Comparison of ENCODE assay signal across 26 cellular contexts in the genomic region with DNA sequence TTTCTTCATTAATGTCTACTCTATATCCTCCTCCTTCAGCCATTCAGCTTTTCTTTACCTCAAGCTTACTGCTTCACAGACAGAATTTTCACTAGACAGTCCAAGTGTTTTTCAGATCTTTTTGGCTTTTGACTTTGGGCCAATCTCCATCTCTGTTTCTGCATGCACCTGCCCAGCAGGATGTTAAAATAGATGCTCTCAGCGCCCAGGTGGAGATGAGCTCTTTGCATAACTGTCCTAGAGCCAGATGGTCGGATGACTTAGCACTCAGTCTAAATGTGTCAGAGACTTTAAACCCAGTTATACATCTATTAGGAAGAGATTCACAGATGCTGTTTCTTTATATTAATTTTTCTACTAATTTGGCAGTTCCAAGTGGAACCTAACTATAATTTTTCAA.
"Had no signal": no experiment of that assay in that cellular context is flagged by ENCODE, and none has a peak within 500 bp of the region (broad histone marks: within the 10 kb centered on the region; RNA-seq: fewer than 3 reads in every experiment).

No MANE protein-coding gene starts in this region.

- H3K27me3 ChIP-seq: adrenal gland, ascending aorta, brain microvascular endothelial cell, tibial artery had no signal

- H3K36me3 Mint-ChIP-seq: immature natural killer cell had no signal

- H3K27ac Mint-ChIP-seq: activated naive CD8-positive, alpha-beta T cell; activated T-cell treated with anti-CD3 and anti-CD28 coated beads, Interleukin-2, amount 50 U/mL, for 24 hours; activated T-helper 17 cell treated with anti-CD3 and anti-CD28 coated beads, Interleukin-2, amount 50 U/mL, for 72 hours; nephron progenitor cell; stimulated activated naive CD8-positive, alpha-beta T cell treated with anti-CD3 and anti-CD28 coated beads, Interleukin-15, Interleukin-2, amounts not matched to agents 100 ng/mL and 50 ng/mL, for 24 hours had no signal

- H3K9me3 Mint-ChIP-seq: activated T-cell treated with anti-CD3 and anti-CD28 coated beads, Interleukin-2, amount 50 U/mL, for 24 hours; activated T-helper 17 cell treated with anti-CD3 and anti-CD28 coated beads, Interleukin-2, amount 50 U/mL, for 72 hours; central memory CD8-positive, alpha-beta T cell; immature natural killer cell; stimulated activated naive CD8-positive, alpha-beta T cell treated with anti-CD3 and anti-CD28 coated beads, Interleukin-15, Interleukin-2, amounts not matched to agents 100 ng/mL and 50 ng/mL, for 24 hours had no signal

- H2AFZ ChIP-seq: parathyroid adenoma had no signal

- H3K9ac ChIP-seq: parathyroid adenoma had no signal

- ATAC-seq: activated T-helper 17 cell treated with anti-CD3 and anti-CD28 coated beads, Interleukin-2, amount 50 U/mL, for 72 hours; esophagus mucosa; lower lobe of right lung; mucosa of descending colon; right cardiac atrium had no signal

- H3K27me3 Mint-ChIP-seq: activated naive CD8-positive, alpha-beta T cell; activated T-cell treated with anti-CD3 and anti-CD28 coated beads, Interleukin-2, amount 50 U/mL, for 24 hours; activated T-helper 17 cell treated with anti-CD3 and anti-CD28 coated beads, Interleukin-2, amount 50 U/mL, for 72 hours; central memory CD8-positive, alpha-beta T cell; stimulated activated naive CD8-positive, alpha-beta T cell treated with anti-CD3 and anti-CD28 coated beads, Interleukin-15, Interleukin-2, amounts not matched to agents 100 ng/mL and 50 ng/mL, for 24 hours had no signal

- DNase-seq: activated CD4-positive, alpha-beta T cell treated with anti-CD3 and anti-CD28 coated beads for 1 hour; activated CD4-positive, alpha-beta T cell treated with anti-CD3 and anti-CD28 coated beads, Interleukin-2, amount 50 U/mL, for 4 hours; activated CD8-positive, alpha-beta memory T cell treated with anti-CD3 and anti-CD28 coated beads for 24 hours; activated CD8-positive, alpha-beta memory T cell treated with anti-CD3 and anti-CD28 coated beads, Interleukin-2, amount 50 U/mL, for 4 hours; activated naive CD4-positive, alpha-beta T cell; activated T-cell treated with anti-CD3 and anti-CD28 coated beads, Interleukin-2, amount 50 U/mL, for 24 hours; adrenal gland; brain microvascular endothelial cell; effector memory CD4-positive, alpha-beta T cell; foreskin melanocyte; immature natural killer cell; lower lobe of right lung; mucosa of descending colon; nephron progenitor cell; nucleus accumbens; right cardiac atrium; stimulated activated CD4-positive, alpha-beta T cell treated with anti-CD3 and anti-CD28 coated beads, Interleukin-12 subunit alpha, Interleukin-12 subunit beta, amount 100 ng/mL, for 4 hours; substantia nigra; tibial artery had no signal

- H3K36me3 ChIP-seq: adrenal gland, ascending aorta, brain microvascular endothelial cell, lower lobe of right lung, tibial artery had no signal

- H3K4me3 ChIP-seq: adrenal gland, ascending aorta, lower lobe of right lung, mucosa of descending colon, tibial artery had no signal

- H3K4me1 ChIP-seq: adrenal gland, ascending aorta, lower lobe of right lung, parathyroid adenoma, tibial artery had no signal

- H3K27ac ChIP-seq: adrenal gland, ascending aorta, brain microvascular endothelial cell, lower lobe of right lung, parathyroid adenoma, tibial artery had no signal

- H3K79me2 ChIP-seq: parathyroid adenoma had no signal

- H3K4me3 Mint-ChIP-seq: activated naive CD8-positive, alpha-beta T cell; activated T-cell treated with anti-CD3 and anti-CD28 coated beads, Interleukin-2, amount 50 U/mL, for 24 hours; activated T-helper 17 cell treated with anti-CD3 and anti-CD28 coated beads, Interleukin-2, amount 50 U/mL, for 72 hours; central memory CD8-positive, alpha-beta T cell; immature natural killer cell; nephron progenitor cell; stimulated activated naive CD8-positive, alpha-beta T cell treated with anti-CD3 and anti-CD28 coated beads, Interleukin-15, Interleukin-2, amounts not matched to agents 100 ng/mL and 50 ng/mL, for 24 hours had no signal

- H3K9me3 ChIP-seq: adrenal gland, ascending aorta, lower lobe of right lung, mucosa of descending colon, tibial artery had no signal
